8 cellular contexts compared by ENCODE assay signal in genomic region chr9:129139993-129140396, GRCh38.
DNase-seq lines count a peak whose midpoint lies in the region; ATAC-seq and TF ChIP-seq lines count a peak whose summit lies in the region.

No MANE protein-coding gene starts in this region.

- CTCF ChIA-PET in GM10248 (lab: Yijun Ruan, JAX), result interaction anchor here (0.8 to 26.3 kb wide), 15 partner anchors 9 to 500 kb away, joined by 3 to 680 read pairs (median 9); partner anchors contain the start of genes C9orf50, IER5L and NTMT1

- in situ Hi-C loops in astrocyte of the cerebellum (cut with HindIII; ENCODE audit: low sequenced_read_pairs), result no loop called here

- POLR2A ChIA-PET in GM10248 (lab: Yijun Ruan, JAX), result interaction anchor here (0.6 to 1.4 kb wide), 5 partner anchors 22 to 486 kb away, joined by 3 to 8 read pairs (median 3); partner anchors contain the start of genes DOLPP1, NTMT1 and SH3GLB2

- no peak for TF ChIP-seq CTCF in GM10248 (IDR thresholded peaks at IDR 0.05; ENCODE audit: control extremely low read depth, extremely low read depth, low read depth, missing control alignments)
- TF ChIP-seq CTCF in astrocyte of the cerebellum (IDR thresholded peaks at IDR 0.05; ENCODE audit: low read depth, low read length, missing control alignments), result no peak
- TF ChIP-seq CTCF in retinal pigment epithelial cell (conservative IDR thresholded peaks at IDR 0.05; ENCODE audit: low read depth, low read length), result no peak

- DNase-seq in GM10248 (ENCODE audit: extremely low spot score) (peak; percentile 91), NCI-H1436 (lab: John Stamatoyannopoulos, UW) (peak; percentile 99), T-helper 9 cell (peak; percentile 70), astrocyte of the cerebellum (ENCODE audit: low read depth) (peak; percentile 99), hippocampal formation (lab: John Stamatoyannopoulos, UW) (peak; percentile 86 to 91), retinal pigment epithelial cell (ENCODE audit: low read depth) (peak; percentile 95), cerebellar nuclear complex (lab: John Stamatoyannopoulos, UW) (no peak)

- ATAC-seq in HG02763 (IDR thresholded peaks at IDR 0.05; ENCODE audit: unreplicated experiment), result peak; percentile 44

- peak overlapping the region; percentile 46 for H3K4me3 ChIP-seq in astrocyte of the cerebellum (ENCODE audit: low read depth, low read length)
- peak overlapping the region; percentile 39 for H3K4me3 ChIP-seq in retinal pigment epithelial cell (ENCODE audit: low read length)

Comparison
In these comparisons a context has a peak if more than half of its experiments do, and no peak if none do; other contexts are left out.
1. DNase-seq: peak in GM10248 (single experiment), NCI-H1436 (single experiment), T-helper 9 cell (single experiment), astrocyte of the cerebellum (single experiment), hippocampal formation (2 of 2) and retinal pigment epithelial cell (single experiment); none in cerebellar nuclear complex (0 of 2).